1 cellular context compared by ENCODE assay signal in genomic region chr4:185396724-185397402, GRCh38.
A peak's percentile ranks its signal among the peaks of the same experiment; 100 is the strongest.
TF ChIP-seq lines count a peak whose summit lies in the region.

ANKRD37 (plus strand) TSS chr4:185396841; CDS start chr4:185396924, 83 bp downstream.

TF ChIP-seq in HepG2, 621 proteins besides CTCF, POLR2A, EP300 and RAD21 (continued from another document and continues in another):
- TF ChIP-seq, protein P1, sequence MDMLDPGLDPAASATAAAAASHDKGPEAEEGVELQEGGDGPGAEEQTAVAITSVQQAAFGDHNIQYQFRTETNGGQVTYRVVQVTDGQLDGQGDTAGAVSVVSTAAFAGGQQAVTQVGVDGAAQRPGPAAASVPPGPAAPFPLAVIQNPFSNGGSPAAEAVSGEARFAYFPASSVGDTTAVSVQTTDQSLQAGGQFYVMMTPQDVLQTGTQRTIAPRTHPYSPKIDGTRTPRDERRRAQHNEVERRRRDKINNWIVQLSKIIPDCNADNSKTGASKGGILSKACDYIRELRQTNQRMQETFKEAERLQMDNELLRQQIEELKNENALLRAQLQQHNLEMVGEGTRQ (IDR thresholded peaks at IDR 0.05; ENCODE audit: low read depth, low read length): no peak
- TF ChIP-seq, protein P1 (CRISPR knock-in tag; IDR thresholded peaks at IDR 0.05; ENCODE audit: borderline replicate concordance): peak; percentile 49; the same call in 1 of the 2 replicates
- TF ChIP-seq ZNF234 (CRISPR knock-in tag; conservative IDR thresholded peaks at IDR 0.05): no peak
- TF ChIP-seq GTF3A (CRISPR knock-in tag; conservative IDR thresholded peaks at IDR 0.05): 0 out of 2 replicates have a peak, but pooled peaks have one; percentile 40
- 0 out of 2 replicates have a peak, but pooled peaks have one; percentile 12 for TF ChIP-seq ZNF343 (CRISPR knock-in tag; IDR thresholded peaks at IDR 0.05)
- TF ChIP-seq ZNF740 (CRISPR knock-in tag; IDR thresholded peaks at IDR 0.05): no peak
- TF ChIP-seq NBN (conservative IDR thresholded peaks at IDR 0.05): no peak
- no peak for TF ChIP-seq FIP1L1 (IDR thresholded peaks at IDR 0.05; ENCODE audit: borderline replicate concordance, insufficient read depth, low read depth, low read length)
- no peak; the same call in 1 of the 2 replicates for TF ChIP-seq RFX5 (IDR thresholded peaks at IDR 0.05; ENCODE audit: low read depth, low read length)
- TF ChIP-seq PHF5A (CRISPR knock-in tag; IDR thresholded peaks at IDR 0.05; ENCODE audit: low read depth, unreplicated experiment): peak; percentile 8
- TF ChIP-seq PHF21A (CRISPR knock-in tag; IDR thresholded peaks at IDR 0.05): peak; percentile 57
- TF ChIP-seq ZNF441 (CRISPR knock-in tag; IDR thresholded peaks at IDR 0.05; ENCODE audit: borderline replicate concordance): 0 out of 2 replicates have a peak, but pooled peaks have one; percentile 64
- TF ChIP-seq, protein P2, sequence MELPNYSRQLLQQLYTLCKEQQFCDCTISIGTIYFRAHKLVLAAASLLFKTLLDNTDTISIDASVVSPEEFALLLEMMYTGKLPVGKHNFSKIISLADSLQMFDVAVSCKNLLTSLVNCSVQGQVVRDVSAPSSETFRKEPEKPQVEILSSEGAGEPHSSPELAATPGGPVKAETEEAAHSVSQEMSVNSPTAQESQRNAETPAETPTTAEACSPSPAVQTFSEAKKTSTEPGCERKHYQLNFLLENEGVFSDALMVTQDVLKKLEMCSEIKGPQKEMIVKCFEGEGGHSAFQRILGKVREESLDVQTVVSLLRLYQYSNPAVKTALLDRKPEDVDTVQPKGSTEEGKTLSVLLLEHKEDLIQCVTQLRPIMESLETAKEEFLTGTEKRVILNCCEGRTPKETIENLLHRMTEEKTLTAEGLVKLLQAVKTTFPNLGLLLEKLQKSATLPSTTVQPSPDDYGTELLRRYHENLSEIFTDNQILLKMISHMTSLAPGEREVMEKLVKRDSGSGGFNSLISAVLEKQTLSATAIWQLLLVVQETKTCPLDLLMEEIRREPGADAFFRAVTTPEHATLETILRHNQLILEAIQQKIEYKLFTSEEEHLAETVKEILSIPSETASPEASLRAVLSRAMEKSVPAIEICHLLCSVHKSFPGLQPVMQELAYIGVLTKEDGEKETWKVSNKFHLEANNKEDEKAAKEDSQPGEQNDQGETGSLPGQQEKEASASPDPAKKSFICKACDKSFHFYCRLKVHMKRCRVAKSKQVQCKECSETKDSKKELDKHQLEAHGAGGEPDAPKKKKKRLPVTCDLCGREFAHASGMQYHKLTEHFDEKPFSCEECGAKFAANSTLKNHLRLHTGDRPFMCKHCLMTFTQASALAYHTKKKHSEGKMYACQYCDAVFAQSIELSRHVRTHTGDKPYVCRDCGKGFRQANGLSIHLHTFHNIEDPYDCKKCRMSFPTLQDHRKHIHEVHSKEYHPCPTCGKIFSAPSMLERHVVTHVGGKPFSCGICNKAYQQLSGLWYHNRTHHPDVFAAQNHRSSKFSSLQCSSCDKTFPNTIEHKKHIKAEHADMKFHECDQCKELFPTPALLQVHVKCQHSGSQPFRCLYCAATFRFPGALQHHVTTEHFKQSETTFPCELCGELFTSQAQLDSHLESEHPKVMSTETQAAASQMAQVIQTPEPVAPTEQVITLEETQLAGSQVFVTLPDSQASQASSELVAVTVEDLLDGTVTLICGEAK (IDR thresholded peaks at IDR 0.05): no peak
- TF ChIP-seq, protein P2 (CRISPR knock-in tag; IDR thresholded peaks at IDR 0.05): no peak
- TF ChIP-seq MIER3 (CRISPR knock-in tag; IDR thresholded peaks at IDR 0.05; ENCODE audit: borderline replicate concordance): no peak
- peak; percentile 13; the same call in 1 of the 2 replicates for TF ChIP-seq GABPA (IDR thresholded peaks at IDR 0.05; ENCODE audit: low read depth, low read length)
- peak; percentile 76 for TF ChIP-seq GABPA (CRISPR knock-in tag; IDR thresholded peaks at IDR 0.05; ENCODE audit: low read depth)
- no peak for TF ChIP-seq SALL2 (CRISPR knock-in tag; IDR thresholded peaks at IDR 0.05)
- TF ChIP-seq SNRNP70 (IDR thresholded peaks at IDR 0.05; ENCODE audit: low read depth, low read length): no peak
- TF ChIP-seq ZNF292 (CRISPR knock-in tag; IDR thresholded peaks at IDR 0.05; ENCODE audit: borderline replicate concordance, low read depth): 0 out of 2 replicates have a peak, but pooled peaks have one; percentile 31
- TF ChIP-seq, protein P3, sequence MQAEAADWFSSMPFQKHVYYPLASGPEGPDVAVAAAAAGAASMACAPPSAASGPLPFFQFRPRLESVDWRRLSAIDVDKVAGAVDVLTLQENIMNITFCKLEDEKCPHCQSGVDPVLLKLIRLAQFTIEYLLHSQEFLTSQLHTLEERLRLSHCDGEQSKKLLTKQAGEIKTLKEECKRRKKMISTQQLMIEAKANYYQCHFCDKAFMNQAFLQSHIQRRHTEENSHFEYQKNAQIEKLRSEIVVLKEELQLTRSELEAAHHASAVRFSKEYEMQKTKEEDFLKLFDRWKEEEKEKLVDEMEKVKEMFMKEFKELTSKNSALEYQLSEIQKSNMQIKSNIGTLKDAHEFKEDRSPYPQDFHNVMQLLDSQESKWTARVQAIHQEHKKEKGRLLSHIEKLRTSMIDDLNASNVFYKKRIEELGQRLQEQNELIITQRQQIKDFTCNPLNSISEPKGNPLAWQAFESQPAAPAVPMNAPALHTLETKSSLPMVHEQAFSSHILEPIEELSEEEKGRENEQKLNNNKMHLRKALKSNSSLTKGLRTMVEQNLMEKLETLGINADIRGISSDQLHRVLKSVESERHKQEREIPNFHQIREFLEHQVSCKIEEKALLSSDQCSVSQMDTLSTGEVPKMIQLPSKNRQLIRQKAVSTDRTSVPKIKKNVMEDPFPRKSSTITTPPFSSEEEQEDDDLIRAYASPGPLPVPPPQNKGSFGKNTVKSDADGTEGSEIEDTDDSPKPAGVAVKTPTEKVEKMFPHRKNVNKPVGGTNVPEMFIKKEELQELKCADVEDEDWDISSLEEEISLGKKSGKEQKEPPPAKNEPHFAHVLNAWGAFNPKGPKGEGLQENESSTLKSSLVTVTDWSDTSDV (CRISPR knock-in tag; IDR thresholded peaks at IDR 0.05): peak; percentile 22; the same call in 1 of the 2 replicates
- TF ChIP-seq JDP2 (CRISPR knock-in tag; IDR thresholded peaks at IDR 0.05; ENCODE audit: borderline replicate concordance): no peak
- TF ChIP-seq RARA (CRISPR knock-in tag; IDR thresholded peaks at IDR 0.05): no peak; the same call in 1 of the 2 replicates
- TF ChIP-seq NCOA2 (CRISPR knock-in tag; IDR thresholded peaks at IDR 0.05): peak; percentile 34; the same call in 1 of the 2 replicates
- TF ChIP-seq, protein P4, sequence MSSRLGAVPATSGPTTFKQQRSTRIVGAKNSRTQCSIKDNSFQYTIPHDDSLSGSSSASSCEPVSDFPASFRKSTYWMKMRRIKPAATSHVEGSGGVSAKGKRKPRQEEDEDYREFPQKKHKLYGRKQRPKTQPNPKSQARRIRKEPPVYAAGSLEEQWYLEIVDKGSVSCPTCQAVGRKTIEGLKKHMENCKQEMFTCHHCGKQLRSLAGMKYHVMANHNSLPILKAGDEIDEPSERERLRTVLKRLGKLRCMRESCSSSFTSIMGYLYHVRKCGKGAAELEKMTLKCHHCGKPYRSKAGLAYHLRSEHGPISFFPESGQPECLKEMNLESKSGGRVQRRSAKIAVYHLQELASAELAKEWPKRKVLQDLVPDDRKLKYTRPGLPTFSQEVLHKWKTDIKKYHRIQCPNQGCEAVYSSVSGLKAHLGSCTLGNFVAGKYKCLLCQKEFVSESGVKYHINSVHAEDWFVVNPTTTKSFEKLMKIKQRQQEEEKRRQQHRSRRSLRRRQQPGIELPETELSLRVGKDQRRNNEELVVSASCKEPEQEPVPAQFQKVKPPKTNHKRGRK (CRISPR knock-in tag; IDR thresholded peaks at IDR 0.05): no peak
- TF ChIP-seq ZNF142 (CRISPR knock-in tag; IDR thresholded peaks at IDR 0.05): no peak
- TF ChIP-seq, protein P5, sequence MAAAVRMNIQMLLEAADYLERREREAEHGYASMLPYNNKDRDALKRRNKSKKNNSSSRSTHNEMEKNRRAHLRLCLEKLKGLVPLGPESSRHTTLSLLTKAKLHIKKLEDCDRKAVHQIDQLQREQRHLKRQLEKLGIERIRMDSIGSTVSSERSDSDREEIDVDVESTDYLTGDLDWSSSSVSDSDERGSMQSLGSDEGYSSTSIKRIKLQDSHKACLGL (CRISPR knock-in tag; IDR thresholded peaks at IDR 0.05): no peak
- no peak for TF ChIP-seq BRCA1 (CRISPR knock-in tag; IDR thresholded peaks at IDR 0.05)
- no peak; the same call in 1 of the 2 replicates for TF ChIP-seq MEIS1 (CRISPR knock-in tag; IDR thresholded peaks at IDR 0.05; ENCODE audit: borderline replicate concordance)
- TF ChIP-seq JARID2 (CRISPR knock-in tag; IDR thresholded peaks at IDR 0.05; ENCODE audit: insufficient replicate concordance): no peak
- TF ChIP-seq ZSCAN29 (CRISPR knock-in tag; conservative IDR thresholded peaks at IDR 0.05): peak; percentile 13; the same call in 1 of the 2 replicates
- TF ChIP-seq POGZ (CRISPR knock-in tag; IDR thresholded peaks at IDR 0.05): 0 out of 2 replicates have a peak, but pooled peaks have one; percentile 1
- TF ChIP-seq, protein P6, sequence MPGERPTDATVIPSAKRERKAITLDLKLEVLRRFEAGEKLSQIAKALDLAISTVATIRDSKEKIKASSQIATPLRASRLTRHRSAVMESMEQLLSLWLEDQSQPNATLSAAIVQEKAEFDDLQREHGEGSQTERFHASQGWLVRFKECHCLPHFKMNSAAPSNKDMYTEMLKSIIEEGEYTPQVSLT (CRISPR knock-in tag; IDR thresholded peaks at IDR 0.05; ENCODE audit: borderline replicate concordance, low read depth): no peak
